Comparison of ENCODE assay signal across 11 cellular contexts in genomic region chr12:110002691-110003515, GRCh38. TPM values are rescaled to one million over a fixed set of nuclear protein-coding genes. Genes with fewer than 3 reads are reported as not detected.
A peak's percentile ranks its signal among the peaks of the same experiment; 100 is the strongest.
DNase-seq lines count a peak whose midpoint lies in the region; ATAC-seq and TF ChIP-seq lines count a peak whose summit lies in the region.
"Had no signal": no experiment of that assay in that cellular context is flagged by ENCODE, and none has a peak within 500 bp of the region (broad histone marks: within the 10 kb centered on the region; RNA-seq: fewer than 3 reads in every experiment).

No MANE protein-coding gene starts in this region.

- H3K27me3 ChIP-seq in foreskin keratinocyte (no peaks in the 10 kb centered on the region), spleen (replicated peaks in 1 of 7) (no peaks in the 10 kb centered on the region), vagina (no peaks in the 10 kb centered on the region), right cardiac atrium (ENCODE audit: control insufficient read depth, insufficient read depth) (no peaks in the 10 kb centered on the region)
- H3K27me3 ChIP-seq: heart right ventricle had no signal

- no peak for TF ChIP-seq CTCF in HFFc6 (IDR thresholded peaks at IDR 0.05)
- TF ChIP-seq CTCF in foreskin keratinocyte (conservative IDR thresholded peaks at IDR 0.05), result no peak
- TF ChIP-seq CTCF in spleen (IDR thresholded peaks at IDR 0.05 in 8 of 11, conservative IDR thresholded peaks at IDR 0.05 in 3 of 11), result no peak
- TF ChIP-seq CTCF in vagina (IDR thresholded peaks at IDR 0.05), result no peak

- POLR2A ChIA-PET in activated CD4-positive, alpha-beta memory T cell treated with anti-CD3 and anti-CD28 coated beads, Interleukin-2, amount 10 ng/mL, durations not matched to agents 7 days and 5 days (lab: Charles Lee), result interaction anchor here (0.9 to 3.1 kb wide), 5 partner anchors 9 to 77 kb away, joined by 3 to 29 read pairs (median 4); no protein-coding TSS in a partner anchor

- H3K9me3 ChIP-seq in spleen (peaks cover 0 to 6% (median 0%) of the 10 kb centered on the region in 8 donors), vagina (no peaks in the 10 kb centered on the region), right cardiac atrium (ENCODE audit: control insufficient read depth, low read length) (no peaks in the 10 kb centered on the region)

- ATAC-seq in foreskin keratinocyte (peak; percentile 48), GM18502 (IDR thresholded peaks at IDR 0.05; ENCODE audit: poor library complexity, unreplicated experiment) (no peak), right cardiac atrium (no peak)
- ATAC-seq: heart right ventricle had no signal

- peaks cover 51% of the 10 kb centered on the region for H3K4me1 Mint-ChIP-seq in HFFc6 (ENCODE audit: low read depth)
- peaks cover 79% of the 10 kb centered on the region for H3K4me1 Mint-ChIP-seq in activated CD4-positive, alpha-beta memory T cell treated with anti-CD3 and anti-CD28 coated beads, Interleukin-2, amount 10 ng/mL, durations not matched to agents 7 days and 5 days

- peaks cover 54% of the 10 kb centered on the region for H3K36me3 Mint-ChIP-seq in HFFc6 (ENCODE audit: low read depth)
- H3K36me3 Mint-ChIP-seq in activated CD4-positive, alpha-beta memory T cell treated with anti-CD3 and anti-CD28 coated beads, Interleukin-2, amount 10 ng/mL, durations not matched to agents 7 days and 5 days (ENCODE audit: low read depth), result peaks cover 40% of the 10 kb centered on the region

- TF ChIP-seq POLR2A in spleen (IDR thresholded peaks at IDR 0.05) (no peak), vagina (IDR thresholded peaks at IDR 0.05) (no peak)

- H3K27ac Mint-ChIP-seq in HFFc6, result peak overlapping the region; percentile 95
- peak overlapping the region; percentile 0 for H3K27ac Mint-ChIP-seq in activated CD4-positive, alpha-beta memory T cell treated with anti-CD3 and anti-CD28 coated beads, Interleukin-2, amount 10 ng/mL, durations not matched to agents 7 days and 5 days

- H3K9me3 Mint-ChIP-seq in HFFc6, result no peaks in the 10 kb centered on the region
- H3K9me3 Mint-ChIP-seq in activated CD4-positive, alpha-beta memory T cell treated with anti-CD3 and anti-CD28 coated beads, Interleukin-2, amount 10 ng/mL, durations not matched to agents 7 days and 5 days, result peaks cover 1% of the 10 kb centered on the region

- intact Hi-C loops in spleen (cut with DNase I; ENCODE audit: low total_unique reads), result no loop called here
- intact Hi-C loops in vagina (cut with DNase I), result no loop called here
- intact Hi-C loops in right cardiac atrium (cut with DNase I), result no loop called here

- CTCF ChIA-PET in activated CD4-positive, alpha-beta memory T cell treated with anti-CD3 and anti-CD28 coated beads, Interleukin-2, amount 10 ng/mL, durations not matched to agents 7 days and 5 days (lab: Charles Lee), result interaction anchor here (1.4 kb wide), 1 partner anchor 22 kb away, joined by 3 read pairs; no protein-coding TSS in a partner anchor

- DNase-seq in HFFc6, result peak; percentile 66
- no peak for DNase-seq in activated CD4-positive, alpha-beta memory T cell treated with anti-CD3 and anti-CD28 coated beads, Interleukin-2, amount 10 ng/mL, durations not matched to agents 7 days and 5 days
- peak in 1 of 2 donors; percentile 69 for DNase-seq in foreskin keratinocyte
- DNase-seq in spleen, result no peak
- no peak for DNase-seq in vagina (ENCODE audit: extremely low spot score in 2 of 2)
- no peak for DNase-seq in right cardiac atrium
- DNase-seq: GDM1, heart right ventricle, NCI-H2029, RPMI8226 had no signal

- H3K36me3 ChIP-seq in spleen (peaks cover 0 to 19% (median 0%) of the 10 kb centered on the region in 6 donors), vagina (no peaks in the 10 kb centered on the region)

- H3K27ac ChIP-seq in foreskin keratinocyte, result peak overlapping the region; percentile 12
- H3K27ac ChIP-seq in spleen, result peak overlapping the region in 7 of 8 donors; percentile 14 to 100 (median 69)
- H3K27ac ChIP-seq in vagina, result no peak overlapping the region
- no peak overlapping the region for H3K27ac ChIP-seq in right cardiac atrium (ENCODE audit: low read length)

- H3K27me3 Mint-ChIP-seq in HFFc6 (ENCODE audit: insufficient read depth), result peaks cover 5% of the 10 kb centered on the region; the same call in 1 of the 2 replicates
- H3K27me3 Mint-ChIP-seq in activated CD4-positive, alpha-beta memory T cell treated with anti-CD3 and anti-CD28 coated beads, Interleukin-2, amount 10 ng/mL, durations not matched to agents 7 days and 5 days, result no peaks in the 10 kb centered on the region

- 73 to 82% (median 78%) methylated on average over 8 of the region's 8 CpGs for WGBS in spleen, 5 donors
- WGBS in right cardiac atrium, result 84% methylated on average over 8 of the region's 8 CpGs

- H3K4me3 ChIP-seq in spleen, result no peak overlapping the region
- no peak overlapping the region for H3K4me3 ChIP-seq in vagina
- H3K4me3 ChIP-seq in right cardiac atrium (ENCODE audit: low read length), result no peak overlapping the region
- H3K4me3 ChIP-seq: heart right ventricle had no signal

- peaks cover 25% of the 10 kb centered on the region for H3K4me1 ChIP-seq in foreskin keratinocyte
- H3K4me1 ChIP-seq in spleen, result peaks cover 33 to 93% (median 73%) of the 10 kb centered on the region in 6 donors
- peaks cover 43% of the 10 kb centered on the region for H3K4me1 ChIP-seq in vagina
- peaks cover 5% of the 10 kb centered on the region for H3K4me1 ChIP-seq in right cardiac atrium (ENCODE audit: control insufficient read depth, insufficient read depth, low read length)

- H3K4me3 Mint-ChIP-seq in HFFc6, result peak overlapping the region; percentile 100
- no peak overlapping the region for H3K4me3 Mint-ChIP-seq in activated CD4-positive, alpha-beta memory T cell treated with anti-CD3 and anti-CD28 coated beads, Interleukin-2, amount 10 ng/mL, durations not matched to agents 7 days and 5 days

RNA-seq across cellular contexts. Expression of gene ANKRD13A, which starts 3.7 kb away (rescaled TPM):
- total RNA-seq in HFFc6 (2021; fragmentation: NEBNext Ultra II Directional; extraction: Animal tissue kit (Norgen Biotek cat#: 25700)), result 100 to 1,000 TPM; 133 to 150 (median 146) TPM
- total RNA-seq in activated CD4-positive, alpha-beta memory T cell treated with anti-CD3 and anti-CD28 coated beads, Interleukin-2, amount 10 ng/mL, durations not matched to agents 7 days and 5 days, result 10 to 100 TPM; 84.3 to 85.2 TPM
- 76.2 and 76.5 TPM in 2 replicates for total RNA-seq in foreskin keratinocyte
- polyA plus RNA-seq in foreskin keratinocyte, result 23.2 and 29.2 TPM in 2 replicates
- 100 to 1,000 TPM in 4 of 7 donors, 10 to 100 TPM in 3; 88.0 to 134 (median 110) TPM for total RNA-seq in spleen
- polyA plus RNA-seq in spleen, result 10 to 100 TPM; 32.9 to 46.8 (median 46.6) TPM
- total RNA-seq in vagina, result 108 TPM
- total RNA-seq in right cardiac atrium, result 10 to 100 TPM; 20.5 to 24.7 (median 21.1) TPM
- polyA plus RNA-seq in right cardiac atrium, result 9.6 TPM

RNA-seq across cellular contexts. Expression of gene GIT2, which starts 6.7 kb away (rescaled TPM):
- total RNA-seq in HFFc6 (2021; fragmentation: NEBNext Ultra II Directional; extraction: Animal tissue kit (Norgen Biotek cat#: 25700)), result 10 to 100 TPM; 56.9 to 68.8 (median 64.9) TPM
- total RNA-seq in activated CD4-positive, alpha-beta memory T cell treated with anti-CD3 and anti-CD28 coated beads, Interleukin-2, amount 10 ng/mL, durations not matched to agents 7 days and 5 days, result 100 to 1,000 TPM; 107 to 112 TPM
- total RNA-seq in foreskin keratinocyte, result 28.7 and 33.1 TPM in 2 replicates
- polyA plus RNA-seq in foreskin keratinocyte, result 9.4 and 9.5 TPM in 2 replicates
- total RNA-seq in spleen, result 100 to 1,000 TPM; 101 to 169 (median 129) TPM
- 10 to 100 TPM; 26.5 to 35.5 (median 32.0) TPM for polyA plus RNA-seq in spleen
- total RNA-seq in vagina, result 43.0 TPM
- total RNA-seq in right cardiac atrium, result 10 to 100 TPM; 31.7 to 44.6 (median 35.8) TPM
- 17.9 TPM for polyA plus RNA-seq in right cardiac atrium

RNA-seq across cellular contexts. Expression of gene C12orf76, which starts 45.4 kb away (rescaled TPM):
- 1 to 10 TPM; 4.2 to 5.8 (median 4.6) TPM for total RNA-seq in HFFc6 (2021; fragmentation: NEBNext Ultra II Directional; extraction: Animal tissue kit (Norgen Biotek cat#: 25700))
- total RNA-seq in activated CD4-positive, alpha-beta memory T cell treated with anti-CD3 and anti-CD28 coated beads, Interleukin-2, amount 10 ng/mL, durations not matched to agents 7 days and 5 days, result 10 to 100 TPM; 26.2 to 29.1 TPM
- total RNA-seq in foreskin keratinocyte, result 3.4 and 4.0 TPM in 2 replicates
- 3.1 and 3.7 TPM in 2 replicates for polyA plus RNA-seq in foreskin keratinocyte
- total RNA-seq in spleen, result 10 to 100 TPM; 12.9 to 19.9 (median 17.8) TPM
- 10 to 100 TPM; 15.2 to 21.5 (median 16.4) TPM for polyA plus RNA-seq in spleen
- total RNA-seq in vagina, result 7.6 TPM
- 1 to 10 TPM; 5.7 to 6.8 (median 6.7) TPM for total RNA-seq in right cardiac atrium
- 7.0 TPM for polyA plus RNA-seq in right cardiac atrium

Comparison
In these comparisons a context has a peak if more than half of its experiments do, and no peak if none do; other contexts are left out.
1. H3K27ac ChIP-seq: peak in foreskin keratinocyte (single experiment) and spleen (7 of 8); none in vagina (single experiment) and right cardiac atrium (single experiment).